Comparison of ENCODE assay signal across 1 cellular context in genomic region chr1:90722874-90723273, GRCh38.
TF ChIP-seq lines count a peak whose summit lies in the region.

No MANE protein-coding gene starts in this region.

TF ChIP-seq in H1, 55 proteins besides CTCF, POLR2A, EP300 and RAD21:
- TF ChIP-seq SUZ12 (IDR thresholded peaks at IDR 0.05; ENCODE audit: low read length): peak; percentile 51; the same call in 1 of the 2 replicates
- TF ChIP-seq CHD7 (IDR thresholded peaks at IDR 0.05; ENCODE audit: insufficient replicate concordance, low read length): no peak
- peak; percentile 41 for TF ChIP-seq EZH2 (IDR thresholded peaks at IDR 0.05; ENCODE audit: low read depth, low read length, severe bottlenecking)
- peak; percentile 67 for TF ChIP-seq RNF2 (IDR thresholded peaks at IDR 0.05; ENCODE audit: borderline replicate concordance, low read depth, low read length, missing control alignments, poor library complexity, severe bottlenecking)
